In the genomic region with DNA sequence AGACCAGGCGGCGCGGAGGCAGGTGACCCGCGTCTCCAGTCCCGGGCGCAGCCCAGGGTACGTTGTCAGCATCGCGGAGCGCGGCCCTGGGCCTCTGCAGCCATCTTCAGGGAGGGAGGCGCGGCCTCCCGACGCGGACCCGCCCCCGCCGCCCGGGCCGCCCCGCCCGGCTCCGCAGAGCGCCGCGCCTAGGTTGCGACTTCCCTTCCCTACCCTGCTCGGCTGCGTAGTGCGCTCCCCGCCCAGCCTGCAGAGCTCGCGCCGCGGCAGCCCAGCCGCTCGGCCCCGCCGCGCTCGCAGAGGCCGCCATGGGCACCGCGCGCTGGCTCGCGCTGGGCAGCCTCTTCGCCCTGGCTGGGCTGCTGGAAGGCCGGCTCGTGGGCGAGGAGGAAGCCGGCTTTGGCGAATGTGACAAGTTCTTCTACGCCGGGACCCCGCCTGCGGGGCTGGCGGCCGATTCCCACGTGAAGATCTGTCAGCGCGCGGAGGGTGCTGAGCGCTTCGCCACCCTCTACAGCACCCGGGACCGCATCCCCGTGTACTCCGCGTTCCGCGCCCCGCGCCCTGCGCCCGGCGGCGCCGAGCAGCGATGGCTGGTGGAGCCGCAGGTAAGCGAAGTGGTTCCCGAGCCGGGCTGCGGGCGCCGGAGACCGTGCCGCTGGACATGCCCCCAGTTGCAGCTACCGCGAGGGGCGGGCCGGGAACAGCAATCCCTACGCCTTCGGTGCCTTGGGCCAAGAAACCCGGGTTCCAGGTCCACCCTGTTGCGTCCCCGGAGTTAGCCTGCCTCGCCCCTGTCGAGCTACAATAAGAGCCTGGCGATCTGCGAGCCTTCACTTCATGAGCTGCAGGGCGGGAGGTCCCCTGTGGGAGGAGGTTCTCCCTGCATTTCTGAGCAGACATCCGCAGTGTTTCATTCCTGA, we compare ENCODE assay signal across 1 cellular context.
TF ChIP-seq lines count a peak whose summit lies in the region.

A gene with protein sequence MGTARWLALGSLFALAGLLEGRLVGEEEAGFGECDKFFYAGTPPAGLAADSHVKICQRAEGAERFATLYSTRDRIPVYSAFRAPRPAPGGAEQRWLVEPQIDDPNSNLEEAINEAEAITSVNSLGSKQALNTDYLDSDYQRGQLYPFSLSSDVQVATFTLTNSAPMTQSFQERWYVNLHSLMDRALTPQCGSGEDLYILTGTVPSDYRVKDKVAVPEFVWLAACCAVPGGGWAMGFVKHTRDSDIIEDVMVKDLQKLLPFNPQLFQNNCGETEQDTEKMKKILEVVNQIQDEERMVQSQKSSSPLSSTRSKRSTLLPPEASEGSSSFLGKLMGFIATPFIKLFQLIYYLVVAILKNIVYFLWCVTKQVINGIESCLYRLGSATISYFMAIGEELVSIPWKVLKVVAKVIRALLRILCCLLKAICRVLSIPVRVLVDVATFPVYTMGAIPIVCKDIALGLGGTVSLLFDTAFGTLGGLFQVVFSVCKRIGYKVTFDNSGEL (plus strand): TSS at position 227 of the 923 bp plus-strand sequence. CDS start 82 bp downstream, at position 309.

TF ChIP-seq in K562, 482 proteins besides CTCF, POLR2A, EP300 and RAD21 (continued from another document and continues in another):
- TF ChIP-seq, protein P1, sequence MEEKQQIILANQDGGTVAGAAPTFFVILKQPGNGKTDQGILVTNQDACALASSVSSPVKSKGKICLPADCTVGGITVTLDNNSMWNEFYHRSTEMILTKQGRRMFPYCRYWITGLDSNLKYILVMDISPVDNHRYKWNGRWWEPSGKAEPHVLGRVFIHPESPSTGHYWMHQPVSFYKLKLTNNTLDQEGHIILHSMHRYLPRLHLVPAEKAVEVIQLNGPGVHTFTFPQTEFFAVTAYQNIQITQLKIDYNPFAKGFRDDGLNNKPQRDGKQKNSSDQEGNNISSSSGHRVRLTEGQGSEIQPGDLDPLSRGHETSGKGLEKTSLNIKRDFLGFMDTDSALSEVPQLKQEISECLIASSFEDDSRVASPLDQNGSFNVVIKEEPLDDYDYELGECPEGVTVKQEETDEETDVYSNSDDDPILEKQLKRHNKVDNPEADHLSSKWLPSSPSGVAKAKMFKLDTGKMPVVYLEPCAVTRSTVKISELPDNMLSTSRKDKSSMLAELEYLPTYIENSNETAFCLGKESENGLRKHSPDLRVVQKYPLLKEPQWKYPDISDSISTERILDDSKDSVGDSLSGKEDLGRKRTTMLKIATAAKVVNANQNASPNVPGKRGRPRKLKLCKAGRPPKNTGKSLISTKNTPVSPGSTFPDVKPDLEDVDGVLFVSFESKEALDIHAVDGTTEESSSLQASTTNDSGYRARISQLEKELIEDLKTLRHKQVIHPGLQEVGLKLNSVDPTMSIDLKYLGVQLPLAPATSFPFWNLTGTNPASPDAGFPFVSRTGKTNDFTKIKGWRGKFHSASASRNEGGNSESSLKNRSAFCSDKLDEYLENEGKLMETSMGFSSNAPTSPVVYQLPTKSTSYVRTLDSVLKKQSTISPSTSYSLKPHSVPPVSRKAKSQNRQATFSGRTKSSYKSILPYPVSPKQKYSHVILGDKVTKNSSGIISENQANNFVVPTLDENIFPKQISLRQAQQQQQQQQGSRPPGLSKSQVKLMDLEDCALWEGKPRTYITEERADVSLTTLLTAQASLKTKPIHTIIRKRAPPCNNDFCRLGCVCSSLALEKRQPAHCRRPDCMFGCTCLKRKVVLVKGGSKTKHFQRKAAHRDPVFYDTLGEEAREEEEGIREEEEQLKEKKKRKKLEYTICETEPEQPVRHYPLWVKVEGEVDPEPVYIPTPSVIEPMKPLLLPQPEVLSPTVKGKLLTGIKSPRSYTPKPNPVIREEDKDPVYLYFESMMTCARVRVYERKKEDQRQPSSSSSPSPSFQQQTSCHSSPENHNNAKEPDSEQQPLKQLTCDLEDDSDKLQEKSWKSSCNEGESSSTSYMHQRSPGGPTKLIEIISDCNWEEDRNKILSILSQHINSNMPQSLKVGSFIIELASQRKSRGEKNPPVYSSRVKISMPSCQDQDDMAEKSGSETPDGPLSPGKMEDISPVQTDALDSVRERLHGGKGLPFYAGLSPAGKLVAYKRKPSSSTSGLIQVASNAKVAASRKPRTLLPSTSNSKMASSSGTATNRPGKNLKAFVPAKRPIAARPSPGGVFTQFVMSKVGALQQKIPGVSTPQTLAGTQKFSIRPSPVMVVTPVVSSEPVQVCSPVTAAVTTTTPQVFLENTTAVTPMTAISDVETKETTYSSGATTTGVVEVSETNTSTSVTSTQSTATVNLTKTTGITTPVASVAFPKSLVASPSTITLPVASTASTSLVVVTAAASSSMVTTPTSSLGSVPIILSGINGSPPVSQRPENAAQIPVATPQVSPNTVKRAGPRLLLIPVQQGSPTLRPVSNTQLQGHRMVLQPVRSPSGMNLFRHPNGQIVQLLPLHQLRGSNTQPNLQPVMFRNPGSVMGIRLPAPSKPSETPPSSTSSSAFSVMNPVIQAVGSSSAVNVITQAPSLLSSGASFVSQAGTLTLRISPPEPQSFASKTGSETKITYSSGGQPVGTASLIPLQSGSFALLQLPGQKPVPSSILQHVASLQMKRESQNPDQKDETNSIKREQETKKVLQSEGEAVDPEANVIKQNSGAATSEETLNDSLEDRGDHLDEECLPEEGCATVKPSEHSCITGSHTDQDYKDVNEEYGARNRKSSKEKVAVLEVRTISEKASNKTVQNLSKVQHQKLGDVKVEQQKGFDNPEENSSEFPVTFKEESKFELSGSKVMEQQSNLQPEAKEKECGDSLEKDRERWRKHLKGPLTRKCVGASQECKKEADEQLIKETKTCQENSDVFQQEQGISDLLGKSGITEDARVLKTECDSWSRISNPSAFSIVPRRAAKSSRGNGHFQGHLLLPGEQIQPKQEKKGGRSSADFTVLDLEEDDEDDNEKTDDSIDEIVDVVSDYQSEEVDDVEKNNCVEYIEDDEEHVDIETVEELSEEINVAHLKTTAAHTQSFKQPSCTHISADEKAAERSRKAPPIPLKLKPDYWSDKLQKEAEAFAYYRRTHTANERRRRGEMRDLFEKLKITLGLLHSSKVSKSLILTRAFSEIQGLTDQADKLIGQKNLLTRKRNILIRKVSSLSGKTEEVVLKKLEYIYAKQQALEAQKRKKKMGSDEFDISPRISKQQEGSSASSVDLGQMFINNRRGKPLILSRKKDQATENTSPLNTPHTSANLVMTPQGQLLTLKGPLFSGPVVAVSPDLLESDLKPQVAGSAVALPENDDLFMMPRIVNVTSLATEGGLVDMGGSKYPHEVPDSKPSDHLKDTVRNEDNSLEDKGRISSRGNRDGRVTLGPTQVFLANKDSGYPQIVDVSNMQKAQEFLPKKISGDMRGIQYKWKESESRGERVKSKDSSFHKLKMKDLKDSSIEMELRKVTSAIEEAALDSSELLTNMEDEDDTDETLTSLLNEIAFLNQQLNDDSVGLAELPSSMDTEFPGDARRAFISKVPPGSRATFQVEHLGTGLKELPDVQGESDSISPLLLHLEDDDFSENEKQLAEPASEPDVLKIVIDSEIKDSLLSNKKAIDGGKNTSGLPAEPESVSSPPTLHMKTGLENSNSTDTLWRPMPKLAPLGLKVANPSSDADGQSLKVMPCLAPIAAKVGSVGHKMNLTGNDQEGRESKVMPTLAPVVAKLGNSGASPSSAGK (IDR thresholded peaks at IDR 0.05): peak; percentile 34; the same call in 1 of the 2 replicates
- TF ChIP-seq, protein P2, sequence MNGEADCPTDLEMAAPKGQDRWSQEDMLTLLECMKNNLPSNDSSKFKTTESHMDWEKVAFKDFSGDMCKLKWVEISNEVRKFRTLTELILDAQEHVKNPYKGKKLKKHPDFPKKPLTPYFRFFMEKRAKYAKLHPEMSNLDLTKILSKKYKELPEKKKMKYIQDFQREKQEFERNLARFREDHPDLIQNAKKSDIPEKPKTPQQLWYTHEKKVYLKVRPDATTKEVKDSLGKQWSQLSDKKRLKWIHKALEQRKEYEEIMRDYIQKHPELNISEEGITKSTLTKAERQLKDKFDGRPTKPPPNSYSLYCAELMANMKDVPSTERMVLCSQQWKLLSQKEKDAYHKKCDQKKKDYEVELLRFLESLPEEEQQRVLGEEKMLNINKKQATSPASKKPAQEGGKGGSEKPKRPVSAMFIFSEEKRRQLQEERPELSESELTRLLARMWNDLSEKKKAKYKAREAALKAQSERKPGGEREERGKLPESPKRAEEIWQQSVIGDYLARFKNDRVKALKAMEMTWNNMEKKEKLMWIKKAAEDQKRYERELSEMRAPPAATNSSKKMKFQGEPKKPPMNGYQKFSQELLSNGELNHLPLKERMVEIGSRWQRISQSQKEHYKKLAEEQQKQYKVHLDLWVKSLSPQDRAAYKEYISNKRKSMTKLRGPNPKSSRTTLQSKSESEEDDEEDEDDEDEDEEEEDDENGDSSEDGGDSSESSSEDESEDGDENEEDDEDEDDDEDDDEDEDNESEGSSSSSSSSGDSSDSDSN (IDR thresholded peaks at IDR 0.05; ENCODE audit: borderline replicate concordance in 1 of 2, low read depth in 2 of 2, low read length in 2 of 2): peak in 1 of 2 experiments; percentile 92; a peak in 3 of 4 replicates
- TF ChIP-seq, protein P3, sequence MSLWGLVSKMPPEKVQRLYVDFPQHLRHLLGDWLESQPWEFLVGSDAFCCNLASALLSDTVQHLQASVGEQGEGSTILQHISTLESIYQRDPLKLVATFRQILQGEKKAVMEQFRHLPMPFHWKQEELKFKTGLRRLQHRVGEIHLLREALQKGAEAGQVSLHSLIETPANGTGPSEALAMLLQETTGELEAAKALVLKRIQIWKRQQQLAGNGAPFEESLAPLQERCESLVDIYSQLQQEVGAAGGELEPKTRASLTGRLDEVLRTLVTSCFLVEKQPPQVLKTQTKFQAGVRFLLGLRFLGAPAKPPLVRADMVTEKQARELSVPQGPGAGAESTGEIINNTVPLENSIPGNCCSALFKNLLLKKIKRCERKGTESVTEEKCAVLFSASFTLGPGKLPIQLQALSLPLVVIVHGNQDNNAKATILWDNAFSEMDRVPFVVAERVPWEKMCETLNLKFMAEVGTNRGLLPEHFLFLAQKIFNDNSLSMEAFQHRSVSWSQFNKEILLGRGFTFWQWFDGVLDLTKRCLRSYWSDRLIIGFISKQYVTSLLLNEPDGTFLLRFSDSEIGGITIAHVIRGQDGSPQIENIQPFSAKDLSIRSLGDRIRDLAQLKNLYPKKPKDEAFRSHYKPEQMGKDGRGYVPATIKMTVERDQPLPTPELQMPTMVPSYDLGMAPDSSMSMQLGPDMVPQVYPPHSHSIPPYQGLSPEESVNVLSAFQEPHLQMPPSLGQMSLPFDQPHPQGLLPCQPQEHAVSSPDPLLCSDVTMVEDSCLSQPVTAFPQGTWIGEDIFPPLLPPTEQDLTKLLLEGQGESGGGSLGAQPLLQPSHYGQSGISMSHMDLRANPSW (CRISPR knock-in tag; IDR thresholded peaks at IDR 0.05): 0 out of 2 replicates have a peak, but pooled peaks have one; percentile 15
- peak; percentile 90 for TF ChIP-seq CXXC5 (CRISPR knock-in tag; IDR thresholded peaks at IDR 0.05)
- peak; percentile 40 for TF ChIP-seq FIP1L1 (IDR thresholded peaks at IDR 0.05; ENCODE audit: low read depth, low read length, poor library complexity, severe bottlenecking)
- no peak for TF ChIP-seq CCAR2 (IDR thresholded peaks at IDR 0.05; ENCODE audit: low read depth, low read length)
- peak; percentile 86 for TF ChIP-seq RBFOX2 (IDR thresholded peaks at IDR 0.05; ENCODE audit: low read depth, low read length)
- no peak for TF ChIP-seq SRSF9 (IDR thresholded peaks at IDR 0.05; ENCODE audit: borderline replicate concordance, low read depth, low read length)
- TF ChIP-seq HLTF (IDR thresholded peaks at IDR 0.05): no peak
- peak; percentile 51 for TF ChIP-seq TAF9B (IDR thresholded peaks at IDR 0.05; ENCODE audit: partially characterized antibody)
- peak; percentile 68; the same call in 1 of the 2 replicates for TF ChIP-seq L3MBTL2 (IDR thresholded peaks at IDR 0.05)
- TF ChIP-seq, protein P4, sequence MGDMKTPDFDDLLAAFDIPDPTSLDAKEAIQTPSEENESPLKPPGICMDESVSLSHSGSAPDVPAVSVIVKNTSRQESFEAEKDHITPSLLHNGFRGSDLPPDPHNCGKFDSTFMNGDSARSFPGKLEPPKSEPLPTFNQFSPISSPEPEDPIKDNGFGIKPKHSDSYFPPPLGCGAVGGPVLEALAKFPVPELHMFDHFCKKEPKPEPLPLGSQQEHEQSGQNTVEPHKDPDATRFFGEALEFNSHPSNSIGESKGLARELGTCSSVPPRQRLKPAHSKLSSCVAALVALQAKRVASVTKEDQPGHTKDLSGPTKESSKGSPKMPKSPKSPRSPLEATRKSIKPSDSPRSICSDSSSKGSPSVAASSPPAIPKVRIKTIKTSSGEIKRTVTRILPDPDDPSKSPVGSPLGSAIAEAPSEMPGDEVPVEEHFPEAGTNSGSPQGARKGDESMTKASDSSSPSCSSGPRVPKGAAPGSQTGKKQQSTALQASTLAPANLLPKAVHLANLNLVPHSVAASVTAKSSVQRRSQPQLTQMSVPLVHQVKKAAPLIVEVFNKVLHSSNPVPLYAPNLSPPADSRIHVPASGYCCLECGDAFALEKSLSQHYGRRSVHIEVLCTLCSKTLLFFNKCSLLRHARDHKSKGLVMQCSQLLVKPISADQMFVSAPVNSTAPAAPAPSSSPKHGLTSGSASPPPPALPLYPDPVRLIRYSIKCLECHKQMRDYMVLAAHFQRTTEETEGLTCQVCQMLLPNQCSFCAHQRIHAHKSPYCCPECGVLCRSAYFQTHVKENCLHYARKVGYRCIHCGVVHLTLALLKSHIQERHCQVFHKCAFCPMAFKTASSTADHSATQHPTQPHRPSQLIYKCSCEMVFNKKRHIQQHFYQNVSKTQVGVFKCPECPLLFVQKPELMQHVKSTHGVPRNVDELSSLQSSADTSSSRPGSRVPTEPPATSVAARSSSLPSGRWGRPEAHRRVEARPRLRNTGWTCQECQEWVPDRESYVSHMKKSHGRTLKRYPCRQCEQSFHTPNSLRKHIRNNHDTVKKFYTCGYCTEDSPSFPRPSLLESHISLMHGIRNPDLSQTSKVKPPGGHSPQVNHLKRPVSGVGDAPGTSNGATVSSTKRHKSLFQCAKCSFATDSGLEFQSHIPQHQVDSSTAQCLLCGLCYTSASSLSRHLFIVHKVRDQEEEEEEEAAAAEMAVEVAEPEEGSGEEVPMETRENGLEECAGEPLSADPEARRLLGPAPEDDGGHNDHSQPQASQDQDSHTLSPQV (IDR thresholded peaks at IDR 0.05): peak; percentile 64; the same call in 1 of the 2 replicates
- TF ChIP-seq TOE1 (IDR thresholded peaks at IDR 0.05; ENCODE audit: borderline replicate concordance): no peak
- TF ChIP-seq TOE1 (CRISPR knock-in tag; IDR thresholded peaks at IDR 0.05; ENCODE audit: borderline replicate concordance, low read depth): no peak
- TF ChIP-seq MAFF (IDR thresholded peaks at IDR 0.05; ENCODE audit: low read length): no peak
- TF ChIP-seq, protein P5, sequence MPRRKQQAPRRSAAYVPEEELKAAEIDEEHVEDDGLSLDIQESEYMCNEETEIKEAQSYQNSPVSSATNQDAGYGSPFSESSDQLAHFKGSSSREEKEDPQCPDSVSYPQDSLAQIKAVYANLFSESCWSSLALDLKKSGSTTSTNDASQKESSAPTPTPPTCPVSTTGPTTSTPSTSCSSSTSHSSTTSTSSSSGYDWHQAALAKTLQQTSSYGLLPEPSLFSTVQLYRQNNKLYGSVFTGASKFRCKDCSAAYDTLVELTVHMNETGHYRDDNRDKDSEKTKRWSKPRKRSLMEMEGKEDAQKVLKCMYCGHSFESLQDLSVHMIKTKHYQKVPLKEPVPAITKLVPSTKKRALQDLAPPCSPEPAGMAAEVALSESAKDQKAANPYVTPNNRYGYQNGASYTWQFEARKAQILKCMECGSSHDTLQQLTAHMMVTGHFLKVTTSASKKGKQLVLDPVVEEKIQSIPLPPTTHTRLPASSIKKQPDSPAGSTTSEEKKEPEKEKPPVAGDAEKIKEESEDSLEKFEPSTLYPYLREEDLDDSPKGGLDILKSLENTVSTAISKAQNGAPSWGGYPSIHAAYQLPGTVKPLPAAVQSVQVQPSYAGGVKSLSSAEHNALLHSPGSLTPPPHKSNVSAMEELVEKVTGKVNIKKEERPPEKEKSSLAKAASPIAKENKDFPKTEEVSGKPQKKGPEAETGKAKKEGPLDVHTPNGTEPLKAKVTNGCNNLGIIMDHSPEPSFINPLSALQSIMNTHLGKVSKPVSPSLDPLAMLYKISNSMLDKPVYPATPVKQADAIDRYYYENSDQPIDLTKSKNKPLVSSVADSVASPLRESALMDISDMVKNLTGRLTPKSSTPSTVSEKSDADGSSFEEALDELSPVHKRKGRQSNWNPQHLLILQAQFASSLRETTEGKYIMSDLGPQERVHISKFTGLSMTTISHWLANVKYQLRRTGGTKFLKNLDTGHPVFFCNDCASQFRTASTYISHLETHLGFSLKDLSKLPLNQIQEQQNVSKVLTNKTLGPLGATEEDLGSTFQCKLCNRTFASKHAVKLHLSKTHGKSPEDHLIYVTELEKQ (CRISPR knock-in tag; IDR thresholded peaks at IDR 0.05): no peak
